8 cellular contexts compared by ENCODE assay signal in the genomic region with DNA sequence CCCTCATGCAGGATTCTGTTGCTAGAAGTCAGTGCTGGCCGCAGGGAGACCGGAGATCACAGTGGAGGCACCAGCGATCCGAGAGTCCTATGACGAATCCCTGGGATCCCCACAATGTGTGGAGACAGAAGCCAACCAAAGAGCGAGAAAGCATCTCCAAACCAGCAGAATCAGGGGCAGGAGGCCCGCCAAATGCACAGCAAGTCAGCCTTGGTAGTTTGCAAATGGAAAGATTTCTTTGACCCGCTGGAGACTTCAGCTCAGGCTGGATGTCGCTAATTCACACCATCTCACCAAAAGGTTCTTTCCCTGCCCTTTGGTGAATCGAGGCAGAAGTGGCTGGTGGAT. TPM values are rescaled to one million over a fixed set of nuclear protein-coding genes. Genes with fewer than 3 reads are reported as not detected.
A peak's percentile ranks its signal among the peaks of the same experiment; 100 is the strongest.
DNase-seq lines count a peak whose midpoint lies in the region; ATAC-seq and TF ChIP-seq lines count a peak whose summit lies in the region.

No MANE protein-coding gene starts in this region.

- H3K27ac ChIP-seq in gastroesophageal sphincter (peak overlapping the region; percentile 24 to 98 (median 94)), sigmoid colon (peak overlapping the region; percentile 90 to 97 (median 94))

- TF ChIP-seq CTCF in GM10248 (IDR thresholded peaks at IDR 0.05; ENCODE audit: control extremely low read depth, extremely low read depth, low read depth, missing control alignments) (no peak), gastroesophageal sphincter (IDR thresholded peaks at IDR 0.05) (no peak), sigmoid colon (IDR thresholded peaks at IDR 0.05) (no peak), lower leg skin (IDR thresholded peaks at IDR 0.05) (no peak)

- H3K36me3 Mint-ChIP-seq in T-helper 2 cell treated with Interferon-gamma antibody and Interleukin-4, amounts not matched to agents 5 μg/mL and 100 μg/mL, for 36 hours (ENCODE audit: low read depth) = peaks cover 12% of the 10 kb centered on the region

- H3K4me1 Mint-ChIP-seq in T-helper 2 cell treated with Interferon-gamma antibody and Interleukin-4, amounts not matched to agents 5 μg/mL and 100 μg/mL, for 36 hours (ENCODE audit: low read depth) = peaks cover 22% of the 10 kb centered on the region

- intact Hi-C loops in sigmoid colon (cut with DNase I) (loop anchor here (5.0 kb wide), 1 partner anchor 585 kb away; a partner anchor contains a TSS), lower leg skin (cut with DNase I; ENCODE audit: low total_unique reads) (no loop called here)

- POLR2A ChIA-PET in GM10248 (lab: Yijun Ruan, JAX) = no interaction called here

- peaks cover 25% of the 10 kb centered on the region for H3K27me3 Mint-ChIP-seq in T-helper 2 cell treated with Interferon-gamma antibody and Interleukin-4, amounts not matched to agents 5 μg/mL and 100 μg/mL, for 36 hours (ENCODE audit: low read depth)

- peak overlapping the region; percentile 49 for H3K27ac Mint-ChIP-seq in T-helper 2 cell treated with Interferon-gamma antibody and Interleukin-4, amounts not matched to agents 5 μg/mL and 100 μg/mL, for 36 hours

- no peaks in the 10 kb centered on the region for H3K9me3 Mint-ChIP-seq in T-helper 2 cell treated with Interferon-gamma antibody and Interleukin-4, amounts not matched to agents 5 μg/mL and 100 μg/mL, for 36 hours

- TF ChIP-seq POLR2A in gastroesophageal sphincter (IDR thresholded peaks at IDR 0.05) (no peak), sigmoid colon (IDR thresholded peaks at IDR 0.05) (no peak), lower leg skin (IDR thresholded peaks at IDR 0.05) (no peak)

- no peaks in the 10 kb centered on the region for H3K27me3 ChIP-seq in gastroesophageal sphincter
- H3K27me3 ChIP-seq in sigmoid colon = no peaks in the 10 kb centered on the region

- TF ChIP-seq EP300 in gastroesophageal sphincter (IDR thresholded peaks at IDR 0.05) (no peak), sigmoid colon (IDR thresholded peaks at IDR 0.05) (no peak)

- peak overlapping the region; percentile 94 to 99 for H3K4me3 ChIP-seq in gastroesophageal sphincter
- H3K4me3 ChIP-seq in sigmoid colon = peak overlapping the region; percentile 26 to 97 (median 92)
- H3K4me3 ChIP-seq in lower leg skin (ENCODE audit: low read depth, poor library complexity, severe bottlenecking) = no peak overlapping the region

- no peaks in the 10 kb centered on the region for H3K9me3 ChIP-seq in gastroesophageal sphincter
- no peaks in the 10 kb centered on the region for H3K9me3 ChIP-seq in sigmoid colon

- H3K4me1 ChIP-seq in gastroesophageal sphincter (peaks cover 0 to 56% (median 10%) of the 10 kb centered on the region in 3 donors), sigmoid colon (peaks cover 0 to 60% (median 51%) of the 10 kb centered on the region in 4 donors)

- H3K4me3 Mint-ChIP-seq in T-helper 2 cell treated with Interferon-gamma antibody and Interleukin-4, amounts not matched to agents 5 μg/mL and 100 μg/mL, for 36 hours = peak overlapping the region; percentile 80

- no peak for ATAC-seq in gastroesophageal sphincter
- ATAC-seq in HG02938 (IDR thresholded peaks at IDR 0.05; ENCODE audit: unreplicated experiment) = no peak

- no peaks in the 10 kb centered on the region for H3K36me3 ChIP-seq in gastroesophageal sphincter
- no peaks in the 10 kb centered on the region for H3K36me3 ChIP-seq in sigmoid colon

- CTCF ChIA-PET in GM10248 (lab: Yijun Ruan, JAX) = interaction anchor here (1.3 to 1.5 kb wide), 2 partner anchors 18 to 33 kb away, joined by 3 read pairs; no protein-coding TSS in a partner anchor

- DNase-seq in GM10248 (ENCODE audit: extremely low spot score) (peak; percentile 18), sigmoid colon (peak; percentile 66), NCI-H2196 (lab: John Stamatoyannopoulos, UW; ENCODE audit: unreplicated experiment) (no peak), SHP77 treated with DMSO at 0.1 percent for 48 hours (lab: John Stamatoyannopoulos, UW) (no peak), lower leg skin (ENCODE audit: low spot score in 2 of 2) (no peak)
- no peak for DNase-seq in T-helper 2 cell treated with Interferon-gamma antibody and Interleukin-4, amounts not matched to agents 5 μg/mL and 100 μg/mL, for 36 hours (ENCODE audit: low spot score)

- WGBS in gastroesophageal sphincter (ENCODE audit: low coverage in 1 of 2), 2 donors = 66 to 81% methylated on average over 3 to 4 of the region's 10 CpGs
- WGBS in sigmoid colon, 2 donors = 65 to 66% methylated on average over 10 of the region's 10 CpGs
- 49 to 53% methylated on average over 10 of the region's 10 CpGs for WGBS in lower leg skin, 2 donors

RNA-seq across cellular contexts. Expression of a gene that starts 0.5 kb away (rescaled TPM):
- 100 to 1,000 TPM in 3 of 4 donors, 10 to 100 TPM in 1; 84.5 to 125 (median 117) TPM for total RNA-seq in gastroesophageal sphincter
- total RNA-seq in sigmoid colon = 100 to 1,000 TPM in 2 of 4 donors, 10 to 100 TPM in 2; 67.6 to 123 (median 101) TPM
- 1 to 10 TPM; 1.4 to 7.3 (median 4.2) TPM for polyA plus RNA-seq in sigmoid colon
- total RNA-seq in lower leg skin = 10 to 100 TPM; 17.3 to 25.4 (median 21.7) TPM

RNA-seq across cellular contexts. Expression of a gene that starts 31.4 kb away (rescaled TPM):
- total RNA-seq in gastroesophageal sphincter (10 to 100 TPM in 2 of 4 donors, 1 to 10 TPM in 2; 5.6 to 37.8 (median 10.3) TPM), sigmoid colon (10 to 100 TPM; 30.4 to 47.8 (median 41.9) TPM), lower leg skin (10 to 100 TPM in 2 of 4 donors, 1 to 10 TPM in 2; 1.9 to 57.0 (median 7.4) TPM)
- polyA plus RNA-seq in sigmoid colon = 10 to 100 TPM in 2 of 3 donors, 1 to 10 TPM in 1; 3.0 to 29.4 (median 16.6) TPM

Comparison
In these comparisons a context has a peak if more than half of its experiments do, and no peak if none do; other contexts are left out.
1. DNase-seq: peak in GM10248 (single experiment) and sigmoid colon (single experiment); none in T-helper 2 cell treated with Interferon-gamma antibody and Interleukin-4, amounts not matched to agents 5 μg/mL and 100 μg/mL, for 36 hours (single experiment), NCI-H2196 (single experiment), SHP77 treated with DMSO at 0.1 percent for 48 hours (single experiment) and lower leg skin (0 of 2).